Comparison of ENCODE assay signal across 8 cellular contexts in the genomic region with DNA sequence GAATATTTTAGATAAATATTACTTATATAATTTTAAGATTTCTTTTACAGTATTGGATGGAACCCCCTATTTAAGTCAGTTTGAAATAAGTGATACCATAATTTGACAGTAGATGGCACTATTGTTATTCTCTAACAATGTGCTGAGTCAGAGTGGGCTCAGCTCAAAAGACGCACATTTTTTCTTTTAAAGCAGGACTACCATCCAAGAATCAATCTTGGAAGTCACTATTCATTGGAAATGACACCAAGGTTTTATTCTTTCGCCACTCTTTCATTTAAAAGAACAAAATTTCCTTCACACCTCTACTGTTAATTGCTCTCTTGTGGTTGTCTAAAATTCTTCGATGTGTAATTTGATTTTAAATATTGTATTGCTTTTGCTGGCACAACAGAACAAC. TPM values are rescaled to one million over a fixed set of nuclear protein-coding genes. Genes with fewer than 3 reads are reported as not detected.
DNase-seq lines count a peak whose midpoint lies in the region; ATAC-seq and TF ChIP-seq lines count a peak whose summit lies in the region.

No MANE protein-coding gene starts in this region.

- no peaks in the 10 kb centered on the region for H3K9me2 ChIP-seq in hepatocyte (replicated peaks; ENCODE audit: insufficient read depth)

- peak; percentile 57 to 61 for TF ChIP-seq CTCF in Caco-2 (IDR thresholded peaks at IDR 0.05; ENCODE audit: insufficient read depth in 1 of 2, low read depth in 1 of 2, low read length in 1 of 2, severe bottlenecking in 1 of 2, unreplicated experiment in 1 of 2)
- TF ChIP-seq CTCF in hepatocyte (IDR thresholded peaks at IDR 0.05; ENCODE audit: poor library complexity): peak; percentile 74
- TF ChIP-seq CTCF in smooth muscle cell (IDR thresholded peaks at IDR 0.05; ENCODE audit: borderline replicate concordance, insufficient read depth, poor library complexity, severe bottlenecking): peak; percentile 74

- H3K4me3 Mint-ChIP-seq in Caco-2 (ENCODE audit: unreplicated experiment): no peak overlapping the region
- no peak overlapping the region for H3K4me3 Mint-ChIP-seq in activated T-helper 1 cell treated with anti-CD3 and anti-CD28 coated beads, Interleukin-12 subunit alpha, Interleukin-12 subunit beta, Interleukin-2, Interleukin-4 antibody, amounts not matched to agents 30 ng/mL and 10 ng/mL and 1 ng/mL, durations not matched to agents 14 hours and 24 hours and 36 hours

- H3K4me1 Mint-ChIP-seq in Caco-2 (ENCODE audit: low read depth, unreplicated experiment): peaks cover 6% of the 10 kb centered on the region
- H3K4me1 Mint-ChIP-seq in activated T-helper 1 cell treated with anti-CD3 and anti-CD28 coated beads, Interleukin-12 subunit alpha, Interleukin-12 subunit beta, Interleukin-2, Interleukin-4 antibody, amounts not matched to agents 30 ng/mL and 10 ng/mL and 1 ng/mL, durations not matched to agents 14 hours and 24 hours and 36 hours (ENCODE audit: low read depth): no peaks in the 10 kb centered on the region

- peak; percentile 76 for ATAC-seq in HG03139 (IDR thresholded peaks at IDR 0.05; ENCODE audit: unreplicated experiment)

- H4K20me1 ChIP-seq in hepatocyte (ENCODE audit: insufficient read depth, poor library complexity, severe bottlenecking) (no peaks in the 10 kb centered on the region), smooth muscle cell (ENCODE audit: low read depth) (no peaks in the 10 kb centered on the region)

- WGBS in hepatocyte (ENCODE audit: low lambda C conversion rate, missing lambda C conversion rate): 31% methylated on average over 3 of the region's 3 CpGs
- WGBS in smooth muscle cell (ENCODE audit: low lambda C conversion rate): 31% methylated on average over 3 of the region's 3 CpGs

- peak overlapping the region; percentile 76 for H3K27ac Mint-ChIP-seq in Caco-2 (ENCODE audit: unreplicated experiment)
- no peak overlapping the region for H3K27ac Mint-ChIP-seq in activated T-helper 1 cell treated with anti-CD3 and anti-CD28 coated beads, Interleukin-12 subunit alpha, Interleukin-12 subunit beta, Interleukin-2, Interleukin-4 antibody, amounts not matched to agents 30 ng/mL and 10 ng/mL and 1 ng/mL, durations not matched to agents 14 hours and 24 hours and 36 hours

- POLR2A ChIA-PET in Caco-2 (lab: Charles Lee): interaction anchor here (1.1 kb wide), 1 partner anchor 32 kb away, joined by 4 read pairs; a partner anchor contains a TSS

- no peaks in the 10 kb centered on the region for H3K27me3 Mint-ChIP-seq in Caco-2 (ENCODE audit: insufficient read depth, unreplicated experiment)
- H3K27me3 Mint-ChIP-seq in activated T-helper 1 cell treated with anti-CD3 and anti-CD28 coated beads, Interleukin-12 subunit alpha, Interleukin-12 subunit beta, Interleukin-2, Interleukin-4 antibody, amounts not matched to agents 30 ng/mL and 10 ng/mL and 1 ng/mL, durations not matched to agents 14 hours and 24 hours and 36 hours (ENCODE audit: insufficient read depth): peaks cover 4% of the 10 kb centered on the region

- no peaks in the 10 kb centered on the region for H3K79me2 ChIP-seq in hepatocyte
- no peaks in the 10 kb centered on the region for H3K79me2 ChIP-seq in smooth muscle cell (ENCODE audit: low read depth)

- no peaks in the 10 kb centered on the region for H3K36me3 ChIP-seq in Caco-2 (ENCODE audit: control insufficient read depth, insufficient read depth, low read length)
- no peaks in the 10 kb centered on the region for H3K36me3 ChIP-seq in hepatocyte (replicated peaks; ENCODE audit: insufficient read depth, low read depth)
- no peaks in the 10 kb centered on the region for H3K36me3 ChIP-seq in smooth muscle cell (ENCODE audit: low read depth)

- no peaks in the 10 kb centered on the region for H3K27me3 ChIP-seq in Caco-2 (replicated peaks; ENCODE audit: control insufficient read depth, insufficient read depth, low read length)
- no peaks in the 10 kb centered on the region for H3K27me3 ChIP-seq in hepatocyte
- H3K27me3 ChIP-seq in smooth muscle cell (ENCODE audit: low read depth): no peaks in the 10 kb centered on the region

- H3K9me3 Mint-ChIP-seq in Caco-2 (ENCODE audit: unreplicated experiment): no peaks in the 10 kb centered on the region
- no peaks in the 10 kb centered on the region for H3K9me3 Mint-ChIP-seq in activated T-helper 1 cell treated with anti-CD3 and anti-CD28 coated beads, Interleukin-12 subunit alpha, Interleukin-12 subunit beta, Interleukin-2, Interleukin-4 antibody, amounts not matched to agents 30 ng/mL and 10 ng/mL and 1 ng/mL, durations not matched to agents 14 hours and 24 hours and 36 hours

- H3K4me1 ChIP-seq in Caco-2 (peaks cover 6% of the 10 kb centered on the region; the same call in 1 of the 2 replicates), hepatocyte (ENCODE audit: insufficient read depth) (peaks cover 7% of the 10 kb centered on the region), smooth muscle cell (ENCODE audit: low read depth) (peaks cover 15% of the 10 kb centered on the region)

- no TSS peak for BruUV-seq in Caco-2 (replicated peaks; lab: Mats Ljungman, UMichigan)

- H3K27ac ChIP-seq in hepatocyte (no peak overlapping the region), smooth muscle cell (ENCODE audit: low read depth) (no peak overlapping the region)

- no peaks in the 10 kb centered on the region for H3F3A ChIP-seq in smooth muscle cell (ENCODE audit: low read depth)

- peak in 1 of 2 experiments; percentile 58 for DNase-seq in Caco-2
- DNase-seq in GM19238 (ENCODE audit: insufficient read length, low spot score): peak; percentile 9
- DNase-seq in NCI-H2196 (lab: John Stamatoyannopoulos, UW; ENCODE audit: unreplicated experiment): peak; percentile 68
- peak; percentile 71 for DNase-seq in amniotic epithelial cell (ENCODE audit: low read depth)
- peak; percentile 84 for DNase-seq in hepatocyte (ENCODE audit: low spot score)
- no peak for DNase-seq in smooth muscle cell (lab: John Stamatoyannopoulos, UW; ENCODE audit: unreplicated experiment)
- no peak for DNase-seq in activated T-helper 1 cell treated with anti-CD3 and anti-CD28 coated beads, Interleukin-12 subunit alpha, Interleukin-12 subunit beta, Interleukin-2, Interleukin-4 antibody, amounts not matched to agents 30 ng/mL and 10 ng/mL and 1 ng/mL, durations not matched to agents 14 hours and 24 hours and 36 hours (ENCODE audit: low spot score)

- CTCF ChIA-PET in Caco-2 (lab: Charles Lee): no interaction called here

- H3K9me3 ChIP-seq in Caco-2 (no peaks in the 10 kb centered on the region), hepatocyte (ENCODE audit: low read depth) (no peaks in the 10 kb centered on the region), smooth muscle cell (replicated peaks; ENCODE audit: low read depth) (no peaks in the 10 kb centered on the region)

- H3K4me2 ChIP-seq in hepatocyte: peak overlapping the region; percentile 51
- H3K4me2 ChIP-seq in smooth muscle cell: peak overlapping the region; percentile 81

- no peaks in the 10 kb centered on the region for H3K36me3 Mint-ChIP-seq in Caco-2 (ENCODE audit: insufficient read depth, unreplicated experiment)
- H3K36me3 Mint-ChIP-seq in activated T-helper 1 cell treated with anti-CD3 and anti-CD28 coated beads, Interleukin-12 subunit alpha, Interleukin-12 subunit beta, Interleukin-2, Interleukin-4 antibody, amounts not matched to agents 30 ng/mL and 10 ng/mL and 1 ng/mL, durations not matched to agents 14 hours and 24 hours and 36 hours (ENCODE audit: low read depth): no peaks in the 10 kb centered on the region

- H3K4me3 ChIP-seq in Caco-2 (ENCODE audit: low read depth, low read length) (no peak overlapping the region), hepatocyte (no peak overlapping the region), smooth muscle cell (peak overlapping the region; percentile 8)

- H2AFZ ChIP-seq in hepatocyte (no peak overlapping the region), smooth muscle cell (ENCODE audit: low read depth) (peak overlapping the region; percentile 46)

- no peak overlapping the region for H3K9ac ChIP-seq in smooth muscle cell (ENCODE audit: low read depth)

- intact Hi-C loops in Caco-2 (cut with micrococcal nuclease; ENCODE audit: unreplicated experiment): loop anchor here (1.0 to 10.0 kb wide), 6 partner anchors 343 to 1751 kb away; no protein-coding TSS in a partner anchor
- intact Hi-C loops in activated T-helper 1 cell treated with anti-CD3 and anti-CD28 coated beads, Interleukin-12 subunit alpha, Interleukin-12 subunit beta, Interleukin-2, Interleukin-4 antibody, amounts not matched to agents 30 ng/mL and 10 ng/mL and 1 ng/mL, durations not matched to agents 14 hours and 24 hours and 36 hours (cut with micrococcal nuclease): loop anchor here (1.0 to 5.0 kb wide), 3 partner anchors 33 to 1581 kb away; a partner anchor contains a TSS

RNA-seq across cellular contexts. Expression of a gene that starts 32.6 kb away (rescaled TPM):
- total RNA-seq in Caco-2 (2022): 21.5 and 25.3 TPM in 2 replicates
- total RNA-seq in hepatocyte: 55.7 and 56.9 TPM in 2 replicates
- 44.3 and 52.1 TPM in 2 replicates for polyA plus RNA-seq in hepatocyte
- total RNA-seq in smooth muscle cell: 40.6 and 51.4 TPM in 2 replicates
- 32.1 and 32.6 TPM in 2 replicates for polyA plus RNA-seq in smooth muscle cell
- total RNA-seq in activated T-helper 1 cell treated with anti-CD3 and anti-CD28 coated beads, Interleukin-12 subunit alpha, Interleukin-12 subunit beta, Interleukin-2, Interleukin-4 antibody, amounts not matched to agents 30 ng/mL and 10 ng/mL and 1 ng/mL, durations not matched to agents 14 hours and 24 hours and 36 hours: 7.3 TPM in 2 replicates

Comparison
In these comparisons a context has a peak if more than half of its experiments do, and no peak if none do; other contexts are left out.
1. DNase-seq: peak in GM19238 (single experiment), NCI-H2196 (single experiment), amniotic epithelial cell (single experiment) and hepatocyte (single experiment); none in smooth muscle cell (single experiment) and activated T-helper 1 cell treated with anti-CD3 and anti-CD28 coated beads, Interleukin-12 subunit alpha, Interleukin-12 subunit beta, Interleukin-2, Interleukin-4 antibody, amounts not matched to agents 30 ng/mL and 10 ng/mL and 1 ng/mL, durations not matched to agents 14 hours and 24 hours and 36 hours (single experiment).
2. Peak in every context shown above with its lines, with median percentiles within 50 percentile points of each other: CTCF ChIP-seq.